In the genomic region with DNA sequence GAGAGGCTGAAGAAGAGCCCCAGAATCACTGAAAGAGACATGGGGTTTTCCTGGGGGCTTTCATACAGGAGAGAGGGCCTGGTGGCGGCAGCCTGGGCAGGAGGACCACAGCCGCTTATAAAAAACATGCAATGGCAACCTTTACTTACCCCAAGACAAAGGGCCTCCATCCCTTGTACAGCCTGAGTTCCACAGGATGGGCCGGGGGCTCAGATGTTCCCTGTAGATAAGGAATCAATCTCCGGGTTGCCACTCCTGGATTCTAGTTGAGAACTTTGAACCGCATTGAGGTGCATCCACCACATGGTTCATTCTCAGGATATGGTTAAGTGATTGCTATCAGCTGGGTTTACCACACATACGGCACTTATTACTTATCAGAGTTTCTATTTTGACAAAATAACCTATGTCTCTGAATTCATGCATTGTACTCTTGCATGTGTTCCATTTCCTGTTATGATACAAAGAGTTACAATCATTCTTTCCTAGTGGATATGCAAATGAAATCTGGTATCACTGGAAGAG, we compare ENCODE assay signal across 8 cellular contexts.
DNase-seq lines count a peak whose midpoint lies in the region; ATAC-seq and TF ChIP-seq lines count a peak whose summit lies in the region.
"Had no signal": no experiment of that assay in that cellular context is flagged by ENCODE, and none has a peak within 500 bp of the region (broad histone marks: within the 10 kb centered on the region; RNA-seq: fewer than 3 reads in every experiment).

No MANE protein-coding gene starts in this region.

- H3K4me3 ChIP-seq in foreskin fibroblast (ENCODE audit: low read depth in 1 of 2, low read length in 2 of 2), result no peak overlapping the region

- ATAC-seq in GM18907 (IDR thresholded peaks at IDR 0.05; ENCODE audit: unreplicated experiment) (peak; percentile 93), GM21619 (IDR thresholded peaks at IDR 0.05; ENCODE audit: unreplicated experiment) (peak; percentile 91), HG03378 (IDR thresholded peaks at IDR 0.05; ENCODE audit: unreplicated experiment) (peak; percentile 96)

- peak; percentile 15 for DNase-seq in inferior parietal cortex (ENCODE audit: extremely low spot score)
- DNase-seq in nucleus accumbens (lab: John Stamatoyannopoulos, UW), result no peak
- no peak for DNase-seq in foreskin fibroblast
- DNase-seq in activated naive CD4-positive, alpha-beta T cell treated with anti-CD3 and anti-CD28 coated beads, Interleukin-2, amount 10 ng/mL, durations not matched to agents 7 days and 5 days, result no peak
- DNase-seq: NCI-H69 had no signal

- H3K27me3 Mint-ChIP-seq in activated naive CD4-positive, alpha-beta T cell treated with anti-CD3 and anti-CD28 coated beads, Interleukin-2, amount 10 ng/mL, durations not matched to agents 7 days and 5 days, result no peaks in the 10 kb centered on the region

- H3K4me1 Mint-ChIP-seq in activated naive CD4-positive, alpha-beta T cell treated with anti-CD3 and anti-CD28 coated beads, Interleukin-2, amount 10 ng/mL, durations not matched to agents 7 days and 5 days, result peaks cover 4% of the 10 kb centered on the region

- CTCF ChIA-PET in activated naive CD4-positive, alpha-beta T cell treated with anti-CD3 and anti-CD28 coated beads, Interleukin-2, amount 10 ng/mL, durations not matched to agents 7 days and 5 days (lab: Charles Lee), result no interaction called here

- no peak overlapping the region for H3K27ac Mint-ChIP-seq in activated naive CD4-positive, alpha-beta T cell treated with anti-CD3 and anti-CD28 coated beads, Interleukin-2, amount 10 ng/mL, durations not matched to agents 7 days and 5 days

- peaks cover 2% of the 10 kb centered on the region for H3K9me3 Mint-ChIP-seq in activated naive CD4-positive, alpha-beta T cell treated with anti-CD3 and anti-CD28 coated beads, Interleukin-2, amount 10 ng/mL, durations not matched to agents 7 days and 5 days

- no peak overlapping the region for H3K4me3 Mint-ChIP-seq in activated naive CD4-positive, alpha-beta T cell treated with anti-CD3 and anti-CD28 coated beads, Interleukin-2, amount 10 ng/mL, durations not matched to agents 7 days and 5 days

- no peak for TF ChIP-seq CTCF in foreskin fibroblast (IDR thresholded peaks at IDR 0.05; ENCODE audit: low read depth, low read length)

- H3K36me3 Mint-ChIP-seq in activated naive CD4-positive, alpha-beta T cell treated with anti-CD3 and anti-CD28 coated beads, Interleukin-2, amount 10 ng/mL, durations not matched to agents 7 days and 5 days, result no peaks in the 10 kb centered on the region
